Comparison of ENCODE assay signal across 30 cellular contexts in genomic region chr12:18479266-18479665, GRCh38.
A peak's percentile ranks its signal among the peaks of the same experiment; 100 is the strongest.
DNase-seq lines count a peak whose midpoint lies in the region; ATAC-seq and TF ChIP-seq lines count a peak whose summit lies in the region.
"Had no signal": no experiment of that assay in that cellular context is flagged by ENCODE, and none has a peak within 500 bp of the region (broad histone marks: within the 10 kb centered on the region; RNA-seq: fewer than 3 reads in every experiment).

No MANE protein-coding gene starts in this region.

- intact Hi-C loops in MCF 10A (cut with micrococcal nuclease), result no loop called here

- H3K36me3 ChIP-seq in trophoblast cell (ENCODE audit: control insufficient read depth in 1 of 2, insufficient read depth in 2 of 2, low read length in 2 of 2), result no peaks in the 10 kb centered on the region
- no peaks in the 10 kb centered on the region for H3K36me3 ChIP-seq in mesenchymal stem cell (ENCODE audit: control insufficient read depth in 1 of 2, insufficient read depth in 2 of 2, low read depth in 1 of 2, low read length in 2 of 2)
- H3K36me3 ChIP-seq: adrenal gland, upper lobe of left lung had no signal

- no peaks in the 10 kb centered on the region for H3K27me3 ChIP-seq in foreskin keratinocyte
- no peaks in the 10 kb centered on the region for H3K27me3 ChIP-seq in trophoblast cell (ENCODE audit: insufficient read depth, low read length)
- H3K27me3 ChIP-seq in mesenchymal stem cell (ENCODE audit: control insufficient read depth in 1 of 2, insufficient read depth in 1 of 2, low read length in 2 of 2), result no peaks in the 10 kb centered on the region
- H3K27me3 ChIP-seq: adrenal gland, body of pancreas, dorsolateral prefrontal cortex, upper lobe of left lung had no signal

- H2AK5ac ChIP-seq in trophoblast cell (ENCODE audit: low read length) (no peak overlapping the region), mesenchymal stem cell (ENCODE audit: low read length, severe bottlenecking) (no peak overlapping the region)

- no peaks in the 10 kb centered on the region for H3K79me2 ChIP-seq in trophoblast cell (ENCODE audit: control insufficient read depth, insufficient read depth, low read length, poor library complexity)

- no TSS peak for BruUV-seq in MCF 10A (replicated peaks; lab: Mats Ljungman, UMichigan)

- H3K27ac Mint-ChIP-seq in MCF 10A (ENCODE audit: low read depth, unreplicated experiment), result peak overlapping the region; percentile 83
- H3K27ac Mint-ChIP-seq in activated naive CD4-positive, alpha-beta T cell treated with anti-CD3 and anti-CD28 coated beads, Interleukin-2, amount 10 ng/mL, durations not matched to agents 7 days and 5 days, result no peak overlapping the region
- H3K27ac Mint-ChIP-seq: activated CD8-positive, alpha-beta T cell treated with anti-CD3 and anti-CD28 coated beads for 36 hours; activated naive CD4-positive, alpha-beta T cell treated with anti-CD3 and anti-CD28 coated beads for 36 hours; activated T-helper 1 cell treated with anti-CD3 and anti-CD28 coated beads, Interleukin-12 subunit alpha, Interleukin-12 subunit beta, Interleukin-2, Interleukin-4 antibody, amounts not matched to agents 30 ng/mL and 10 ng/mL and 1 ng/mL, durations not matched to agents 14 hours and 24 hours and 36 hours; naive thymus-derived CD8-positive, alpha-beta T cell; stimulated activated effector memory CD8-positive, alpha-beta T cell treated with anti-CD3 and anti-CD28 coated beads, Interleukin-12 subunit alpha, Interleukin-12 subunit beta, amount 100 ng/mL, for 72 hours had no signal

- peak; percentile 67 for DNase-seq in HPDE6-E6E7 (ENCODE audit: extremely low spot score)
- DNase-seq in MCF 10A (ENCODE audit: unreplicated experiment), result peak; percentile 84
- peak; percentile 61 to 85 for DNase-seq in foreskin keratinocyte
- peak; percentile 54 to 68 for DNase-seq in trophoblast cell
- DNase-seq in C1 segment of cervical spinal cord (lab: John Stamatoyannopoulos, UW), result no peak
- DNase-seq in mesenchymal stem cell, result no peak
- DNase-seq in activated naive CD4-positive, alpha-beta T cell treated with anti-CD3 and anti-CD28 coated beads, Interleukin-2, amount 10 ng/mL, durations not matched to agents 7 days and 5 days, result no peak
- DNase-seq: activated CD4-positive, alpha-beta T cell treated with anti-CD3 and anti-CD28 coated beads for 1 hour; activated CD8-positive, alpha-beta memory T cell treated with anti-CD3 and anti-CD28 coated beads, Interleukin-2, amount 50 U/mL, for 48 hours; activated CD8-positive, alpha-beta T cell treated with anti-CD3 and anti-CD28 coated beads for 36 hours; activated naive CD4-positive, alpha-beta T cell treated with anti-CD3 and anti-CD28 coated beads for 36 hours; adrenal gland; body of pancreas; DND-41; dorsolateral prefrontal cortex; GF-D8; HCEC 1CT; naive thymus-derived CD8-positive, alpha-beta T cell; NCI-H1092 treated with DMSO at 0.1 percent for 48 hours; NCI-H187 treated with DMSO at 0.1 percent for 48 hours; NCI-H524 treated with DMSO at 0.1 percent for 48 hours; occipital lobe; SIG-M5; stimulated activated CD4-positive, alpha-beta T cell treated with anti-CD3 and anti-CD28 coated beads, Interleukin-15, amount 100 ng/mL, for 24 hours; stimulated activated CD4-positive, alpha-beta T cell treated with anti-CD3 and anti-CD28 coated beads, Interleukin-4, amount 100 ng/mL, for 4 hours; upper lobe of left lung had no signal

- H3K4me2 ChIP-seq in trophoblast cell (ENCODE audit: low read length) (no peak overlapping the region), mesenchymal stem cell (ENCODE audit: low read length, poor library complexity, severe bottlenecking) (no peak overlapping the region)

- H3K9me3 ChIP-seq in trophoblast cell (ENCODE audit: insufficient read depth, low read depth, low read length), result no peaks in the 10 kb centered on the region
- H3K9me3 ChIP-seq in mesenchymal stem cell (ENCODE audit: control insufficient read depth, low read length), result no peaks in the 10 kb centered on the region
- H3K9me3 ChIP-seq: adrenal gland, body of pancreas, upper lobe of left lung had no signal

- H3K18ac ChIP-seq in trophoblast cell (ENCODE audit: low read length) (no peak overlapping the region), mesenchymal stem cell (ENCODE audit: low read depth in 1 of 2, low read length in 2 of 2) (no peak overlapping the region)

- CTCF ChIA-PET in MCF 10A (lab: Yijun Ruan, JAX), result interaction anchor here (0.6 to 0.9 kb wide), 3 partner anchors 14 to 707 kb away, joined by 3 read pairs; partner anchors contain the start of gene PLEKHA5
- CTCF ChIA-PET in activated naive CD4-positive, alpha-beta T cell treated with anti-CD3 and anti-CD28 coated beads, Interleukin-2, amount 10 ng/mL, durations not matched to agents 7 days and 5 days (lab: Charles Lee), result no interaction called here

- H4K91ac ChIP-seq in trophoblast cell (ENCODE audit: low read depth, low read length), result no peak overlapping the region
- no peak overlapping the region for H4K91ac ChIP-seq in mesenchymal stem cell (ENCODE audit: low read length)

- H3K79me1 ChIP-seq in trophoblast cell (ENCODE audit: low read length) (no peaks in the 10 kb centered on the region), mesenchymal stem cell (replicated peaks; ENCODE audit: low read length, poor library complexity, severe bottlenecking) (no peaks in the 10 kb centered on the region)

- H3K27ac ChIP-seq in foreskin keratinocyte (no peak overlapping the region), trophoblast cell (ENCODE audit: low read depth, low read length) (no peak overlapping the region), mesenchymal stem cell (ENCODE audit: low read length, poor library complexity, severe bottlenecking) (no peak overlapping the region)
- H3K27ac ChIP-seq: adrenal gland, body of pancreas, dorsolateral prefrontal cortex, upper lobe of left lung had no signal

- H3K4me1 ChIP-seq in foreskin keratinocyte (no peaks in the 10 kb centered on the region), trophoblast cell (ENCODE audit: control insufficient read depth in 1 of 2, insufficient read depth in 2 of 2, low read length in 2 of 2) (no peaks in the 10 kb centered on the region), mesenchymal stem cell (ENCODE audit: control insufficient read depth, insufficient read depth, low read depth, low read length) (no peaks in the 10 kb centered on the region)
- H3K4me1 ChIP-seq: adrenal gland, body of pancreas, upper lobe of left lung had no signal

- H3K4me3 Mint-ChIP-seq in MCF 10A (ENCODE audit: unreplicated experiment), result peak overlapping the region; percentile 46
- no peak overlapping the region for H3K4me3 Mint-ChIP-seq in activated naive CD4-positive, alpha-beta T cell treated with anti-CD3 and anti-CD28 coated beads, Interleukin-2, amount 10 ng/mL, durations not matched to agents 7 days and 5 days
- H3K4me3 Mint-ChIP-seq: activated CD8-positive, alpha-beta T cell treated with anti-CD3 and anti-CD28 coated beads for 36 hours; activated naive CD4-positive, alpha-beta T cell treated with anti-CD3 and anti-CD28 coated beads for 36 hours; activated T-helper 1 cell treated with anti-CD3 and anti-CD28 coated beads, Interleukin-12 subunit alpha, Interleukin-12 subunit beta, Interleukin-2, Interleukin-4 antibody, amounts not matched to agents 30 ng/mL and 10 ng/mL and 1 ng/mL, durations not matched to agents 14 hours and 24 hours and 36 hours; naive thymus-derived CD8-positive, alpha-beta T cell; stimulated activated effector memory CD8-positive, alpha-beta T cell treated with anti-CD3 and anti-CD28 coated beads, Interleukin-12 subunit alpha, Interleukin-12 subunit beta, amount 100 ng/mL, for 72 hours had no signal

- H3K27me3 Mint-ChIP-seq in MCF 10A (ENCODE audit: insufficient read depth, unreplicated experiment), result no peaks in the 10 kb centered on the region
- no peaks in the 10 kb centered on the region for H3K27me3 Mint-ChIP-seq in activated naive CD4-positive, alpha-beta T cell treated with anti-CD3 and anti-CD28 coated beads, Interleukin-2, amount 10 ng/mL, durations not matched to agents 7 days and 5 days
- H3K27me3 Mint-ChIP-seq: activated CD8-positive, alpha-beta T cell treated with anti-CD3 and anti-CD28 coated beads for 36 hours; naive thymus-derived CD8-positive, alpha-beta T cell had no signal

- no peak overlapping the region for H4K12ac ChIP-seq in trophoblast cell (ENCODE audit: low read depth, low read length)

- H2BK5ac ChIP-seq in trophoblast cell (ENCODE audit: low read depth, low read length, poor library complexity) (no peak overlapping the region), mesenchymal stem cell (ENCODE audit: low read depth, low read length, poor library complexity, severe bottlenecking) (no peak overlapping the region)

- H3K4me1 Mint-ChIP-seq in MCF 10A (ENCODE audit: insufficient read depth, unreplicated experiment), result peaks cover 14% of the 10 kb centered on the region
- no peaks in the 10 kb centered on the region for H3K4me1 Mint-ChIP-seq in activated naive CD4-positive, alpha-beta T cell treated with anti-CD3 and anti-CD28 coated beads, Interleukin-2, amount 10 ng/mL, durations not matched to agents 7 days and 5 days
- H3K4me1 Mint-ChIP-seq: naive thymus-derived CD8-positive, alpha-beta T cell; stimulated activated effector memory CD8-positive, alpha-beta T cell treated with anti-CD3 and anti-CD28 coated beads, Interleukin-12 subunit alpha, Interleukin-12 subunit beta, amount 100 ng/mL, for 72 hours had no signal

- H4K8ac ChIP-seq in trophoblast cell (ENCODE audit: low read depth, low read length), result no peak overlapping the region
- H4K8ac ChIP-seq in mesenchymal stem cell (ENCODE audit: low read length), result no peak overlapping the region

- H3K23ac ChIP-seq in trophoblast cell (ENCODE audit: low read length), result no peak overlapping the region
- no peak overlapping the region for H3K23ac ChIP-seq in mesenchymal stem cell (ENCODE audit: low read length in 2 of 2)

- WGBS in trophoblast cell (ENCODE audit: extremely low coverage, insufficient coverage, insufficient read length), result no CpG with 5 or more reads among the region's 3 CpGs
- WGBS in mesenchymal stem cell, result 84% methylated on average over 1 of the region's 3 CpGs

- H2AFZ ChIP-seq in trophoblast cell (ENCODE audit: insufficient read depth, low read length, poor library complexity) (no peak overlapping the region), mesenchymal stem cell (ENCODE audit: low read depth, low read length) (no peak overlapping the region)

- TF ChIP-seq CTCF in MCF 10A (IDR thresholded peaks at IDR 0.05; ENCODE audit: unreplicated experiment) (no peak), foreskin keratinocyte (conservative IDR thresholded peaks at IDR 0.05) (no peak)

- no peaks in the 10 kb centered on the region for H3K36me3 Mint-ChIP-seq in MCF 10A (ENCODE audit: insufficient read depth, unreplicated experiment)
- H3K36me3 Mint-ChIP-seq in activated naive CD4-positive, alpha-beta T cell treated with anti-CD3 and anti-CD28 coated beads, Interleukin-2, amount 10 ng/mL, durations not matched to agents 7 days and 5 days, result no peaks in the 10 kb centered on the region
- H3K36me3 Mint-ChIP-seq: naive thymus-derived CD8-positive, alpha-beta T cell; stimulated activated effector memory CD8-positive, alpha-beta T cell treated with anti-CD3 and anti-CD28 coated beads, Interleukin-12 subunit alpha, Interleukin-12 subunit beta, amount 100 ng/mL, for 72 hours had no signal

- no peak overlapping the region for H3K4me3 ChIP-seq in trophoblast cell (ENCODE audit: low read depth, low read length)
- H3K4me3 ChIP-seq in mesenchymal stem cell (ENCODE audit: insufficient read depth in 1 of 2, low read depth in 1 of 2, low read length in 2 of 2), result no peak overlapping the region
- H3K4me3 ChIP-seq: adrenal gland, body of pancreas, dorsolateral prefrontal cortex, K562, upper lobe of left lung had no signal

- H3K9ac ChIP-seq in trophoblast cell (ENCODE audit: low read length) (no peak overlapping the region), mesenchymal stem cell (ENCODE audit: low read length) (no peak overlapping the region)

- no peak overlapping the region for H3K14ac ChIP-seq in trophoblast cell (ENCODE audit: low read length)
- H3K14ac ChIP-seq in mesenchymal stem cell (ENCODE audit: low read length in 2 of 2), result no peak overlapping the region

- no peak overlapping the region for H2BK120ac ChIP-seq in trophoblast cell (ENCODE audit: insufficient read depth, low read length, poor library complexity)
- H2BK120ac ChIP-seq in mesenchymal stem cell (ENCODE audit: low read depth, low read length), result no peak overlapping the region

- POLR2A ChIA-PET in MCF 10A (lab: Yijun Ruan, JAX), result interaction anchor here (0.6 to 2.1 kb wide), 8 partner anchors 9 to 653 kb away, joined by 3 to 12 read pairs (median 4); no protein-coding TSS in a partner anchor

- no peak overlapping the region for H2BK15ac ChIP-seq in mesenchymal stem cell (ENCODE audit: low read depth, poor library complexity, severe bottlenecking)

- H2BK12ac ChIP-seq in trophoblast cell (ENCODE audit: low read length), result no peak overlapping the region
- H2BK12ac ChIP-seq in mesenchymal stem cell (ENCODE audit: low read length in 2 of 2), result no peak overlapping the region

- H3K4ac ChIP-seq in trophoblast cell (ENCODE audit: low read depth, low read length) (no peak overlapping the region), mesenchymal stem cell (ENCODE audit: low read depth in 1 of 2, low read length in 2 of 2) (no peak overlapping the region)

- ATAC-seq in foreskin keratinocyte, result peak; percentile 95
- ATAC-seq in HG03432 (IDR thresholded peaks at IDR 0.05; ENCODE audit: unreplicated experiment), result no peak
- ATAC-seq: activated CD8-positive, alpha-beta T cell treated with anti-CD3 and anti-CD28 coated beads for 36 hours; body of pancreas; K562; naive thymus-derived CD8-positive, alpha-beta T cell; stimulated activated effector memory CD8-positive, alpha-beta T cell treated with anti-CD3 and anti-CD28 coated beads, Interleukin-12 subunit alpha, Interleukin-12 subunit beta, amount 100 ng/mL, for 72 hours had no signal

- no peaks in the 10 kb centered on the region for H3K9me3 Mint-ChIP-seq in MCF 10A (ENCODE audit: unreplicated experiment)
- peaks cover 4% of the 10 kb centered on the region for H3K9me3 Mint-ChIP-seq in activated naive CD4-positive, alpha-beta T cell treated with anti-CD3 and anti-CD28 coated beads, Interleukin-2, amount 10 ng/mL, durations not matched to agents 7 days and 5 days
- H3K9me3 Mint-ChIP-seq: activated T-helper 1 cell treated with anti-CD3 and anti-CD28 coated beads, Interleukin-12 subunit alpha, Interleukin-12 subunit beta, Interleukin-2, Interleukin-4 antibody, amounts not matched to agents 30 ng/mL and 10 ng/mL and 1 ng/mL, durations not matched to agents 14 hours and 24 hours and 36 hours had no signal

Comparison
In these comparisons a context has a peak if more than half of its experiments do, and no peak if none do; other contexts are left out.
1. DNase-seq: peak in HPDE6-E6E7 (single experiment), MCF 10A (single experiment), foreskin keratinocyte (2 of 2) and trophoblast cell (2 of 2); none in C1 segment of cervical spinal cord (0 of 14), mesenchymal stem cell (single experiment) and activated naive CD4-positive, alpha-beta T cell treated with anti-CD3 and anti-CD28 coated beads, Interleukin-2, amount 10 ng/mL, durations not matched to agents 7 days and 5 days (single experiment).